ENCODE assay signal across 10 cellular contexts in the genomic region with DNA sequence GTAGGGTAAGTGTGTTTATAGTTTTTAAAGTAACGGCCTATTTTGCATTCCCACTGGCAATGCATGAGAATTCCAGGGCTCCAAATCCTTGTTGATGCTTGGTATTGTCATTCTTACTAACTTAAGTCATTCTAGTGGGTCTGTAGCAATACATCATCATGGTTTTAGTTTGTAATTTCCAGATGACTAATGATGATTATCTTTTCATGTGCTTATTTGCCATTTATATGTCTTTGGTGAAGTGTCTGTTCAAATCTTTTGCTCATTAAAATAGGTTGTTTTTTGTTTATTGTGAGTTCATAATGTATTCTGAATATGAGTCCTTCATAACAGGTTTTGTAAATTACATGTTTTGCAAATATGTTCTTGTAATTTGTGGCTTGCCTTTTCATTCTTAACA. TPM values are rescaled to one million over a fixed set of nuclear protein-coding genes. Genes with fewer than 3 reads are reported as not detected.
DNase-seq lines count a peak whose midpoint lies in the region; ATAC-seq, FAIRE-seq and TF ChIP-seq lines count a peak whose summit lies in the region.
"Had no signal": no experiment of that assay in that cellular context is flagged by ENCODE, and none has a peak within 500 bp of the region (broad histone marks: within the 10 kb centered on the region; RNA-seq: fewer than 3 reads in every experiment).

No MANE protein-coding gene starts in this region.

- 70% methylated on average over 1 of the region's 1 CpG for WGBS in A549 (ENCODE audit: missing lambda C conversion rate)

- POLR2A ChIA-PET in A549 (lab: Yijun Ruan, JAX) = no interaction called here

- H3K9me3 ChIP-seq in A549 = no peaks in the 10 kb centered on the region

- H3K4me1 ChIP-seq in A549 = peaks cover 66% of the 10 kb centered on the region

- TF ChIP-seq POLR2A in A549 (IDR thresholded peaks at IDR 0.05; ENCODE audit: low read length) = no peak
- TF ChIP-seq POLR2A in GM12892 (IDR thresholded peaks at IDR 0.05; ENCODE audit: low read depth, low read length) = no peak

- H3K4me3 ChIP-seq in A549 = no peak overlapping the region
- no peak overlapping the region for H3K4me3 ChIP-seq in bronchial epithelial cell (ENCODE audit: low read depth, low read length)
- no peak overlapping the region for H3K4me3 ChIP-seq in coronary artery

- TF ChIP-seq EP300 in A549 (IDR thresholded peaks at IDR 0.05) = no peak

- H3K27ac ChIP-seq in A549 (0 out of 6 replicates have a peak overlapping the region, but pooled peaks of 1 of the 2 experiments have one; percentile 10), coronary artery (peak overlapping the region in 1 of 2 donors; percentile 8)
- H3K27ac ChIP-seq: C4-2B had no signal

- CTCF ChIA-PET in A549 (lab: Yijun Ruan, JAX) = no interaction called here

- DNase-seq in A549 (ENCODE audit: low read depth in 1 of 2, low spot score in 1 of 2) = no peak
- DNase-seq in HT1080 (ENCODE audit: low read depth) = peak; percentile 61
- DNase-seq in bronchial epithelial cell (ENCODE audit: low read depth) = peak; percentile 92
- DNase-seq in kidney tubule cell (ENCODE audit: low spot score) = peak; percentile 82
- no peak for DNase-seq in GM12892 (ENCODE audit: insufficient read length)
- DNase-seq in coronary artery (ENCODE audit: low spot score) = no peak
- DNase-seq in NCI-H2107 (lab: John Stamatoyannopoulos, UW) = no peak
- DNase-seq: stimulated activated CD4-positive, alpha-beta T cell treated with anti-CD3 and anti-CD28 coated beads, Interleukin-4, amount 100 ng/mL, for 1 hour had no signal

- peak; percentile 68 for FAIRE-seq in A549 (lab: Jason Lieb, UNC)
- no peak for FAIRE-seq in bronchial epithelial cell (lab: Jason Lieb, UNC)
- no peak for FAIRE-seq in GM12892 (lab: Jason Lieb, UNC)

- no peaks in the 10 kb centered on the region for H3K36me3 ChIP-seq in bronchial epithelial cell (ENCODE audit: control insufficient read depth, insufficient read depth, low read length)

- H3K4me2 ChIP-seq in A549 = peak overlapping the region; percentile 53; the same call in 2 of the 3 replicates

- TF ChIP-seq RAD21 in A549 (conservative IDR thresholded peaks at IDR 0.05 in 1 of 2, IDR thresholded peaks at IDR 0.05 in 1 of 2) = no peak

- H3K27me3 ChIP-seq in bronchial epithelial cell (ENCODE audit: control insufficient read depth, insufficient read depth, low read length) = no peaks in the 10 kb centered on the region

- TF ChIP-seq CTCF in A549 (IDR thresholded peaks at IDR 0.05) (no peak), bronchial epithelial cell (IDR thresholded peaks at IDR 0.05; ENCODE audit: insufficient read depth, low read length, severe bottlenecking) (no peak), coronary artery (IDR thresholded peaks at IDR 0.05) (no peak)

- ATAC-seq in A549 = no peak
- ATAC-seq in HG03521 (IDR thresholded peaks at IDR 0.05; ENCODE audit: unreplicated experiment) = no peak

TF ChIP-seq in A549, 52 proteins besides CTCF, POLR2A, EP300 and RAD21:
- TF ChIP-seq FOSL2 (IDR thresholded peaks at IDR 0.05) (no peak), FOSL2 (CRISPR knock-in tag; IDR thresholded peaks at IDR 0.05) (peak; percentile 12; the same call in 1 of the 2 replicates), HOXB5 (CRISPR knock-in tag; IDR thresholded peaks at IDR 0.05) (no peak)

RNA-seq across cellular contexts. Expression of a gene that starts 31.2 kb away (rescaled TPM):
- polyA plus RNA-seq in A549 (2011; rRNA removed) (18.8 and 21.8 TPM in 2 replicates), A549 (2017; fragmentation: RNase III; extraction: RNeasy Plus Mini Kit Qiagen cat#74134 plus additional on column Dnase treatment) (5.6 to 7.7 TPM (median 7.4 TPM) in 3 replicates)
- 7.5 and 10.1 TPM in 2 replicates for polyA plus RNA-seq in A549 (2012; cell fraction: cytosol; rRNA removed)
- 31.3 and 43.4 TPM in 2 replicates for polyA plus RNA-seq in A549 (2012; cell fraction: nucleus; rRNA removed)
- polyA minus RNA-seq in A549 (2011; rRNA and poly(A)+ RNA removed) = 39.3 and 40.5 TPM in 2 replicates
- 9.5 and 10.9 TPM in 2 replicates for total RNA-seq in HT1080 (2014; rRNA removed; shearing (Covaris generic))
- 7.7 and 8.5 TPM in 2 replicates for polyA plus RNA-seq in HT1080 (2015; cell fraction: cytosol; rRNA removed)
- polyA plus RNA-seq in HT1080 (2015; cell fraction: nucleus; rRNA removed) = 33.4 and 38.5 TPM in 2 replicates
- 30.3 and 32.3 TPM in 2 replicates for total RNA-seq in bronchial epithelial cell
- polyA plus RNA-seq in GM12892 (2012; ENCODE audit: missing spikeins) = 8.6 TPM

Comparison
In these comparisons a context has a peak if more than half of its experiments do, and no peak if none do; other contexts are left out.
1. DNase-seq: peak in HT1080 (single experiment), bronchial epithelial cell (single experiment) and kidney tubule cell (single experiment); none in A549 (0 of 2), GM12892 (single experiment), coronary artery (single experiment) and NCI-H2107 (single experiment).